In the genomic region with DNA sequence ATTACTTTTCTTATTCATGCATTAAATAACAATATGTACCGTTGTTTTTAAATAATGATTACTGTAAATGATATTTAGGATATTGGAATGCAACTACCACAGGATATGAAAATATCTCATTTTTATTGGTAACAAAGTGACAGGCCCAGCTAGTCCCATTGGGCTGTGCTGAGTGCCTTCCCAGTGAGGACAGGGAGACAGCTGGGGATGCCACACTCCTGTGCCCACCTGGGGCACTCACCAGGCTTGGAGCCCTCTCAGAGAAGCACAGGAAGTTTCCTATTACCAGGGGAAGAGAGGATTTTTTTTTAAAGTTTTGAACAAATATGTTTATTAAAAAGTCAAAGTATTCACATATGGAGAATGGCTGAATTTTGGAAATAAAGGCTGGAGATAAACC, we compare ENCODE assay signal across 27 cellular contexts. TPM values are rescaled to one million over a fixed set of nuclear protein-coding genes. Genes with fewer than 3 reads are reported as not detected.
"Had no signal": no experiment of that assay in that cellular context is flagged by ENCODE, and none has a peak within 500 bp of the region (broad histone marks: within the 10 kb centered on the region; RNA-seq: fewer than 3 reads in every experiment).

No MANE protein-coding gene starts in this region.

- H3K4me3 ChIP-seq: left lung, lung, mucosa of descending colon, psoas muscle, right lobe of liver, smooth muscle cell, stomach, testis, tibial artery, vagina had no signal

- H3K27ac ChIP-seq: left lung, parathyroid adenoma, psoas muscle, testis, tibial artery, vagina had no signal

- DNase-seq: hippocampal formation; kidney; left colon; left lung; mesendoderm; midbrain; mucosa of descending colon; naive thymus-derived CD4-positive, alpha-beta T cell; nucleus accumbens; psoas muscle; right lobe of liver; stimulated activated CD4-positive, alpha-beta T cell treated with anti-CD3 and anti-CD28 coated beads, Interleukin-12 subunit alpha, Interleukin-12 subunit beta, amount 100 ng/mL, for 4 hours; stimulated activated CD4-positive, alpha-beta T cell treated with anti-CD3 and anti-CD28 coated beads, Interleukin-15, amount 100 ng/mL, for 24 hours; stimulated activated CD4-positive, alpha-beta T cell treated with anti-CD3 and anti-CD28 coated beads, Interleukin-2, amount 100 ng/mL, for 24 hours; stimulated activated CD4-positive, alpha-beta T cell treated with anti-CD3 and anti-CD28 coated beads, Interleukin-4, amount 100 ng/mL, for 1 hour; stimulated activated naive B cell treated with anti-CD40 and anti-IgM and Interleukin-4, amounts not matched to agents 10 μg/mL and 1 μg/mL and 100 μg/mL, for 72 hours; stimulated activated naive CD8-positive, alpha-beta T cell treated with anti-CD3 and anti-CD28 coated beads, Interleukin-15, Interleukin-2, amounts not matched to agents 100 U/mL and 50 U/mL, for 24 hours; stomach; testis; tibial artery; trophoblast cell had no signal

- ATAC-seq: left colon; left lung; mucosa of descending colon; naive thymus-derived CD4-positive, alpha-beta T cell; natural killer cell treated with Interleukin-12 subunit alpha and Interleukin-12 subunit beta and Interleukin-15 and Interleukin-18, amount 100 ng/mL, for 72 hours; psoas muscle; stimulated activated naive B cell treated with anti-CD40 and anti-IgM and Interleukin-4, amounts not matched to agents 10 μg/mL and 1 μg/mL and 100 μg/mL, for 72 hours; stimulated activated naive CD8-positive, alpha-beta T cell treated with anti-CD3 and anti-CD28 coated beads, Interleukin-15, Interleukin-2, amounts not matched to agents 100 U/mL and 50 U/mL, for 24 hours had no signal

- H3K9me3 ChIP-seq: left lung, mucosa of descending colon, psoas muscle, right lobe of liver, stomach, testis, tibial artery, vagina had no signal

- H3K36me3 ChIP-seq: left lung, right lobe of liver, stomach, tibial artery, vagina had no signal

- H3K4me3 Mint-ChIP-seq: naive thymus-derived CD4-positive, alpha-beta T cell; natural killer cell treated with Interleukin-12 subunit alpha and Interleukin-12 subunit beta and Interleukin-15 and Interleukin-18, amount 100 ng/mL, for 72 hours; neural crest cell; stimulated activated naive B cell treated with anti-CD40 and anti-IgM and Interleukin-4, amounts not matched to agents 10 μg/mL and 1 μg/mL and 100 μg/mL, for 72 hours had no signal

- H3K27me3 ChIP-seq: right lobe of liver, stomach, testis, tibial artery, vagina had no signal

- H3K36me3 Mint-ChIP-seq: naive thymus-derived CD4-positive, alpha-beta T cell; natural killer cell treated with Interleukin-12 subunit alpha and Interleukin-12 subunit beta and Interleukin-15 and Interleukin-18, amount 100 ng/mL, for 72 hours; stimulated activated naive B cell treated with anti-CD40 and anti-IgM and Interleukin-4, amounts not matched to agents 10 μg/mL and 1 μg/mL and 100 μg/mL, for 72 hours had no signal

- H3K4me1 ChIP-seq: left lung, psoas muscle, right lobe of liver, stomach had no signal

- H3K27ac Mint-ChIP-seq: naive thymus-derived CD4-positive, alpha-beta T cell; natural killer cell treated with Interleukin-12 subunit alpha and Interleukin-12 subunit beta and Interleukin-15 and Interleukin-18, amount 100 ng/mL, for 72 hours; stimulated activated naive B cell treated with anti-CD40 and anti-IgM and Interleukin-4, amounts not matched to agents 10 μg/mL and 1 μg/mL and 100 μg/mL, for 72 hours had no signal

- H3K9me3 Mint-ChIP-seq: natural killer cell treated with Interleukin-12 subunit alpha and Interleukin-12 subunit beta and Interleukin-15 and Interleukin-18, amount 100 ng/mL, for 72 hours; neural crest cell; stimulated activated naive B cell treated with anti-CD40 and anti-IgM and Interleukin-4, amounts not matched to agents 10 μg/mL and 1 μg/mL and 100 μg/mL, for 72 hours had no signal

RNA-seq across cellular contexts. Expression of a gene that starts 48.9 kb away (rescaled TPM):
- total RNA-seq: natural killer cell treated with Interleukin-12 subunit alpha and Interleukin-12 subunit beta and Interleukin-15 and Interleukin-18, amount 100 ng/mL, for 72 hours had no signal
- polyA plus RNA-seq: naive thymus-derived CD4-positive, alpha-beta T cell had no signal
